3 cellular contexts compared by ENCODE assay signal in the genomic region with DNA sequence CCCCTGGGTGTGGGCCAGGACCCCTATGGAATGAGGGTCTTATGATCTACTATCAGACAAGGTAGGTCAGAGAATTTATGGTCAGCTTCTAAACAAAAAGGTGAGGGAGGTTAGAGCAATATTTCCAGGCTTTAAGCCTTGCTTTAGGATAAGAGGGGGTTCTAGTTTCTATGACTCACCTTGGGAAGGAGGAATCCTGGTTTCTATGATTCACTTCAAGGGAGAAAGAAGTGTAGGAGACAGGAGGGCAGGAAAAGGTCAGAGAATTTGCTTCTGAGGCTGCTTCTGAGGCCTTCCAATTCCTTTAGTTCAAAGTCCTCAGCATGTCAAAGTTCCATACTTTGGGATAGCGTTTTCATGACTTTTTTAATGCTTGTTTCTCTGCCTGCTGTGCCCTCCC.
TF ChIP-seq lines count a peak whose summit lies in the region.

No MANE protein-coding gene starts in this region.

TF ChIP-seq in IMR-90, 13 proteins besides CTCF, POLR2A, EP300 and RAD21:
- no peak for TF ChIP-seq MAFK (IDR thresholded peaks at IDR 0.05; ENCODE audit: low read depth, low read length)
- peak; percentile 75 for TF ChIP-seq FOS (IDR thresholded peaks at IDR 0.05; ENCODE audit: low read depth, low read length)

TF ChIP-seq in GM12878, 131 proteins besides CTCF, POLR2A, EP300 and RAD21:
- TF ChIP-seq, protein P1, sequence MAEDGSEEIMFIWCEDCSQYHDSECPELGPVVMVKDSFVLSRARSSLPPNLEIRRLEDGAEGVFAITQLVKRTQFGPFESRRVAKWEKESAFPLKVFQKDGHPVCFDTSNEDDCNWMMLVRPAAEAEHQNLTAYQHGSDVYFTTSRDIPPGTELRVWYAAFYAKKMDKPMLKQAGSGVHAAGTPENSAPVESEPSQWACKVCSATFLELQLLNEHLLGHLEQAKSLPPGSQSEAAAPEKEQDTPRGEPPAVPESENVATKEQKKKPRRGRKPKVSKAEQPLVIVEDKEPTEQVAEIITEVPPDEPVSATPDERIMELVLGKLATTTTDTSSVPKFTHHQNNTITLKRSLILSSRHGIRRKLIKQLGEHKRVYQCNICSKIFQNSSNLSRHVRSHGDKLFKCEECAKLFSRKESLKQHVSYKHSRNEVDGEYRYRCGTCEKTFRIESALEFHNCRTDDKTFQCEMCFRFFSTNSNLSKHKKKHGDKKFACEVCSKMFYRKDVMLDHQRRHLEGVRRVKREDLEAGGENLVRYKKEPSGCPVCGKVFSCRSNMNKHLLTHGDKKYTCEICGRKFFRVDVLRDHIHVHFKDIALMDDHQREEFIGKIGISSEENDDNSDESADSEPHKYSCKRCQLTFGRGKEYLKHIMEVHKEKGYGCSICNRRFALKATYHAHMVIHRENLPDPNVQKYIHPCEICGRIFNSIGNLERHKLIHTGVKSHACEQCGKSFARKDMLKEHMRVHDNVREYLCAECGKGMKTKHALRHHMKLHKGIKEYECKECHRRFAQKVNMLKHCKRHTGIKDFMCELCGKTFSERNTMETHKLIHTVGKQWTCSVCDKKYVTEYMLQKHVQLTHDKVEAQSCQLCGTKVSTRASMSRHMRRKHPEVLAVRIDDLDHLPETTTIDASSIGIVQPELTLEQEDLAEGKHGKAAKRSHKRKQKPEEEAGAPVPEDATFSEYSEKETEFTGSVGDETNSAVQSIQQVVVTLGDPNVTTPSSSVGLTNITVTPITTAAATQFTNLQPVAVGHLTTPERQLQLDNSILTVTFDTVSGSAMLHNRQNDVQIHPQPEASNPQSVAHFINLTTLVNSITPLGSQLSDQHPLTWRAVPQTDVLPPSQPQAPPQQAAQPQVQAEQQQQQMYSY (CRISPR knock-in tag; IDR thresholded peaks at IDR 0.05): no peak
- TF ChIP-seq POU2F2 (IDR thresholded peaks at IDR 0.05; ENCODE audit: borderline replicate concordance, low read depth, low read length) (no peak), MTA2 (IDR thresholded peaks at IDR 0.05; ENCODE audit: low read depth) (no peak), YBX1 (IDR thresholded peaks at IDR 0.05) (no peak), PML (IDR thresholded peaks at IDR 0.05; ENCODE audit: low read length) (no peak)

TF ChIP-seq in GM23338, 12 proteins besides CTCF, POLR2A, EP300 and RAD21:
- TF ChIP-seq, protein P2, sequence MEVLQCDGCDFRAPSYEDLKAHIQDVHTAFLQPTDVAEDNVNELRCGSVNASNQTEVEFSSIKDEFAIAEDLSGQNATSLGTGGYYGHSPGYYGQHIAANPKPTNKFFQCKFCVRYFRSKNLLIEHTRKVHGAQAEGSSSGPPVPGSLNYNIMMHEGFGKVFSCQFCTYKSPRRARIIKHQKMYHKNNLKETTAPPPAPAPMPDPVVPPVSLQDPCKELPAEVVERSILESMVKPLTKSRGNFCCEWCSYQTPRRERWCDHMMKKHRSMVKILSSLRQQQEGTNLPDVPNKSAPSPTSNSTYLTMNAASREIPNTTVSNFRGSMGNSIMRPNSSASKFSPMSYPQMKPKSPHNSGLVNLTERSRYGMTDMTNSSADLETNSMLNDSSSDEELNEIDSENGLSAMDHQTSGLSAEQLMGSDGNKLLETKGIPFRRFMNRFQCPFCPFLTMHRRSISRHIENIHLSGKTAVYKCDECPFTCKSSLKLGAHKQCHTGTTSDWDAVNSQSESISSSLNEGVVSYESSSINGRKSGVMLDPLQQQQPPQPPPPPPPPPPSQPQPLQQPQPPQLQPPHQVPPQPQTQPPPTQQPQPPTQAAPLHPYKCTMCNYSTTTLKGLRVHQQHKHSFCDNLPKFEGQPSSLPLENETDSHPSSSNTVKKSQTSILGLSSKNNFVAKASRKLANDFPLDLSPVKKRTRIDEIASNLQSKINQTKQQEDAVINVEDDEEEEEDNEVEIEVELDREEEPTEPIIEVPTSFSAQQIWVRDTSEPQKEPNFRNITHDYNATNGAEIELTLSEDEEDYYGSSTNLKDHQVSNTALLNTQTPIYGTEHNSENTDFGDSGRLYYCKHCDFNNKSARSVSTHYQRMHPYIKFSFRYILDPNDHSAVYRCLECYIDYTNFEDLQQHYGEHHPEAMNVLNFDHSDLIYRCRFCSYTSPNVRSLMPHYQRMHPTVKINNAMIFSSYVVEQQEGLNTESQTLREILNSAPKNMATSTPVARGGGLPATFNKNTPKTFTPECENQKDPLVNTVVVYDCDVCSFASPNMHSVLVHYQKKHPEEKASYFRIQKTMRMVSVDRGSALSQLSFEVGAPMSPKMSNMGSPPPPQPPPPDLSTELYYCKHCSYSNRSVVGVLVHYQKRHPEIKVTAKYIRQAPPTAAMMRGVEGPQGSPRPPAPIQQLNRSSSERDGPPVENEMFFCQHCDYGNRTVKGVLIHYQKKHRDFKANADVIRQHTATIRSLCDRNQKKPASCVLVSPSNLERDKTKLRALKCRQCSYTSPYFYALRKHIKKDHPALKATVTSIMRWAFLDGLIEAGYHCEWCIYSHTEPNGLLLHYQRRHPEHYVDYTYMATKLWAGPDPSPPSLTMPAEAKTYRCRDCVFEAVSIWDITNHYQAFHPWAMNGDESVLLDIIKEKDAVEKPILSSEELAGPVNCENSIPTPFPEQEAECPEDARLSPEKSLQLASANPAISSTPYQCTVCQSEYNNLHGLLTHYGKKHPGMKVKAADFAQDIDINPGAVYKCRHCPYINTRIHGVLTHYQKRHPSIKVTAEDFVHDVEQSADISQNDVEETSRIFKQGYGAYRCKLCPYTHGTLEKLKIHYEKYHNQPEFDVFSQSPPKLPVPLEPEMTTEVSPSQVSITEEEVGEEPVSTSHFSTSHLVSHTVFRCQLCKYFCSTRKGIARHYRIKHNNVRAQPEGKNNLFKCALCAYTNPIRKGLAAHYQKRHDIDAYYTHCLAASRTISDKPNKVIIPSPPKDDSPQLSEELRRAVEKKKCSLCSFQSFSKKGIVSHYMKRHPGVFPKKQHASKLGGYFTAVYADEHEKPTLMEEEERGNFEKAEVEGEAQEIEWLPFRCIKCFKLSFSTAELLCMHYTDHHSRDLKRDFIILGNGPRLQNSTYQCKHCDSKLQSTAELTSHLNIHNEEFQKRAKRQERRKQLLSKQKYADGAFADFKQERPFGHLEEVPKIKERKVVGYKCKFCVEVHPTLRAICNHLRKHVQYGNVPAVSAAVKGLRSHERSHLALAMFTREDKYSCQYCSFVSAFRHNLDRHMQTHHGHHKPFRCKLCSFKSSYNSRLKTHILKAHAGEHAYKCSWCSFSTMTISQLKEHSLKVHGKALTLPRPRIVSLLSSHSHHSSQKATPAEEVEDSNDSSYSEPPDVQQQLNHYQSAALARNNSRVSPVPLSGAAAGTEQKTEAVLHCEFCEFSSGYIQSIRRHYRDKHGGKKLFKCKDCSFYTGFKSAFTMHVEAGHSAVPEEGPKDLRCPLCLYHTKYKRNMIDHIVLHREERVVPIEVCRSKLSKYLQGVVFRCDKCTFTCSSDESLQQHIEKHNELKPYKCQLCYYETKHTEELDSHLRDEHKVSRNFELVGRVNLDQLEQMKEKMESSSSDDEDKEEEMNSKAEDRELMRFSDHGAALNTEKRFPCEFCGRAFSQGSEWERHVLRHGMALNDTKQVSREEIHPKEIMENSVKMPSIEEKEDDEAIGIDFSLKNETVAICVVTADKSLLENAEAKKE (CRISPR knock-in tag; IDR thresholded peaks at IDR 0.05): no peak
- TF ChIP-seq CREB1 (CRISPR knock-in tag; IDR thresholded peaks at IDR 0.05; ENCODE audit: low read depth): no peak
- no peak for TF ChIP-seq STAT1 (IDR thresholded peaks at IDR 0.05; ENCODE audit: unreplicated experiment)
- no peak for TF ChIP-seq POLR2AphosphoS5 (IDR thresholded peaks at IDR 0.05; ENCODE audit: low read depth)
- TF ChIP-seq, protein P3, sequence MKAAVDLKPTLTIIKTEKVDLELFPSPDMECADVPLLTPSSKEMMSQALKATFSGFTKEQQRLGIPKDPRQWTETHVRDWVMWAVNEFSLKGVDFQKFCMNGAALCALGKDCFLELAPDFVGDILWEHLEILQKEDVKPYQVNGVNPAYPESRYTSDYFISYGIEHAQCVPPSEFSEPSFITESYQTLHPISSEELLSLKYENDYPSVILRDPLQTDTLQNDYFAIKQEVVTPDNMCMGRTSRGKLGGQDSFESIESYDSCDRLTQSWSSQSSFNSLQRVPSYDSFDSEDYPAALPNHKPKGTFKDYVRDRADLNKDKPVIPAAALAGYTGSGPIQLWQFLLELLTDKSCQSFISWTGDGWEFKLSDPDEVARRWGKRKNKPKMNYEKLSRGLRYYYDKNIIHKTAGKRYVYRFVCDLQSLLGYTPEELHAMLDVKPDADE (IDR thresholded peaks at IDR 0.05): no peak
- no peak for TF ChIP-seq EZH2phosphoT487 (IDR thresholded peaks at IDR 0.05; ENCODE audit: unreplicated experiment)
- TF ChIP-seq NANOG (IDR thresholded peaks at IDR 0.05; ENCODE audit: borderline replicate concordance): no peak
